11 cellular contexts compared by ENCODE assay signal in the genomic region with DNA sequence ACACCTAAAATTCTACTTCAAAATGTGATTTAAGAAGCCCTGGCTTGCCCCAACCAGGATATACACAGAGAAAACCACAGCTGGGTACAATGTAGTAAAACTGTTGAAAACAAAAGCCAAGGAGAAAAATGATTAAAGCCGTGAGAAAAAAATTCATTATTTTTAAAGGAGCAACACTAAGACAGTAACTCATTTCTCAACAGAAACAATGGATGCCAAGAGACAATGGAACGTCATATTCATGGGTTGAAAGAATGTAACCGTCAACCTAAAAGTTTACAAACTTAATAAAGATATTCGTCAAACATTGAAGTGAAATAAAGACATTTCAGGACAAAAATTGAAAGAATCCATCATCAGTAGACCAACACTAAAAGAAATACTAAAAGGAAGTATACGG.
"Had no signal": no experiment of that assay in that cellular context is flagged by ENCODE, and none has a peak within 500 bp of the region (broad histone marks: within the 10 kb centered on the region; RNA-seq: fewer than 3 reads in every experiment).

No MANE protein-coding gene starts in this region.

- ATAC-seq: GM23338, HCT116 had no signal

- H3K4me3 Mint-ChIP-seq: GM23338, H9, HFFc6 had no signal

- H3K4me1 Mint-ChIP-seq: H9 had no signal

- DNase-seq: GM23248, GOT3, H7, H9, HCEC 1CT, HFFc6 had no signal

- H3K9ac ChIP-seq: GM23248 had no signal

- H3K4me2 ChIP-seq: GM23338 had no signal

- H3K27ac ChIP-seq: GM23248 had no signal

- FAIRE-seq: H1, H54 had no signal

- H3K27ac Mint-ChIP-seq: GM23338, H9, HFFc6 had no signal

- H2AFZ ChIP-seq: GM23248, GM23338 had no signal

- H3K36me3 ChIP-seq: HAP-1 had no signal

- H3K4me1 ChIP-seq: HAP-1 had no signal

- H3K4me3 ChIP-seq: GM23248, GM23338, HAP-1 had no signal

- H3K9me3 ChIP-seq: HAP-1 had no signal
